11 cellular contexts compared by ENCODE assay signal in genomic region chr11:73158356-73159051, GRCh38. TPM values are rescaled to one million over a fixed set of nuclear protein-coding genes. Genes with fewer than 3 reads are reported as not detected.
DNase-seq lines count a peak whose midpoint lies in the region; ATAC-seq and TF ChIP-seq lines count a peak whose summit lies in the region.
"Had no signal": no experiment of that assay in that cellular context is flagged by ENCODE, and none has a peak within 500 bp of the region (broad histone marks: within the 10 kb centered on the region; RNA-seq: fewer than 3 reads in every experiment).

No MANE protein-coding gene starts in this region.

- no peaks in the 10 kb centered on the region for H3K27me3 ChIP-seq in adipocyte (replicated peaks; ENCODE audit: control insufficient read depth, insufficient read depth, low read length)

- peaks cover 78% of the 10 kb centered on the region for H3K4me1 Mint-ChIP-seq in HFFc6 (ENCODE audit: low read depth)
- peaks cover 19% of the 10 kb centered on the region for H3K4me1 Mint-ChIP-seq in stimulated activated effector memory CD8-positive, alpha-beta T cell treated with anti-CD3 and anti-CD28 coated beads, Interleukin-12 subunit alpha, Interleukin-12 subunit beta, amount 100 ng/mL, for 72 hours

- H3K4me3 Mint-ChIP-seq in HFFc6: peak overlapping the region; percentile 79
- no peak overlapping the region for H3K4me3 Mint-ChIP-seq in stimulated activated effector memory CD8-positive, alpha-beta T cell treated with anti-CD3 and anti-CD28 coated beads, Interleukin-12 subunit alpha, Interleukin-12 subunit beta, amount 100 ng/mL, for 72 hours

- H3K9me3 Mint-ChIP-seq in HFFc6: no peaks in the 10 kb centered on the region
- no peaks in the 10 kb centered on the region for H3K9me3 Mint-ChIP-seq in stimulated activated effector memory CD8-positive, alpha-beta T cell treated with anti-CD3 and anti-CD28 coated beads, Interleukin-12 subunit alpha, Interleukin-12 subunit beta, amount 100 ng/mL, for 72 hours

- no peak overlapping the region for H3K4me3 ChIP-seq in adipocyte (ENCODE audit: low read length)

- no peak overlapping the region for H3K9ac ChIP-seq in adipocyte (ENCODE audit: low read length)

- H3K27ac Mint-ChIP-seq in HFFc6: peak overlapping the region; percentile 98
- H3K27ac Mint-ChIP-seq in stimulated activated effector memory CD8-positive, alpha-beta T cell treated with anti-CD3 and anti-CD28 coated beads, Interleukin-12 subunit alpha, Interleukin-12 subunit beta, amount 100 ng/mL, for 72 hours: peak overlapping the region; percentile 20

- peaks cover 23% of the 10 kb centered on the region for H3K4me1 ChIP-seq in adipocyte (ENCODE audit: control insufficient read depth, insufficient read depth, low read length)

- H3K36me3 Mint-ChIP-seq in HFFc6 (ENCODE audit: low read depth): 0 out of 2 replicates have a peak, but pooled peaks cover 7% of the 10 kb centered on the region
- no peaks in the 10 kb centered on the region for H3K36me3 Mint-ChIP-seq in stimulated activated effector memory CD8-positive, alpha-beta T cell treated with anti-CD3 and anti-CD28 coated beads, Interleukin-12 subunit alpha, Interleukin-12 subunit beta, amount 100 ng/mL, for 72 hours

- no peak for TF ChIP-seq CTCF in HFFc6 (IDR thresholded peaks at IDR 0.05)

- DNase-seq in HFFc6 (peak; percentile 61), adipocyte (ENCODE audit: low read depth) (peak; percentile 73), iris pigment epithelial cell (ENCODE audit: low read depth) (peak; percentile 82), NCI-H2171 treated with DMSO at 0.1 percent for 48 hours (lab: John Stamatoyannopoulos, UW) (no peak), amygdala (lab: John Stamatoyannopoulos, UW) (no peak), NCI-H69 (lab: John Stamatoyannopoulos, UW) (no peak)
- DNase-seq in stimulated activated effector memory CD8-positive, alpha-beta T cell treated with anti-CD3 and anti-CD28 coated beads, Interleukin-12 subunit alpha, Interleukin-12 subunit beta, amount 100 ng/mL, for 72 hours (ENCODE audit: low spot score in 2 of 2): no peak
- DNase-seq: effector CD8-positive, alpha-beta T cell; kidney; T-helper 9 cell had no signal

- H3K9me3 ChIP-seq in adipocyte (ENCODE audit: control insufficient read depth, low read length): peaks cover 2% of the 10 kb centered on the region

- no peaks in the 10 kb centered on the region for H3K36me3 ChIP-seq in adipocyte (ENCODE audit: control insufficient read depth, insufficient read depth, low read length, severe bottlenecking)

- no peak for ATAC-seq in stimulated activated effector memory CD8-positive, alpha-beta T cell treated with anti-CD3 and anti-CD28 coated beads, Interleukin-12 subunit alpha, Interleukin-12 subunit beta, amount 100 ng/mL, for 72 hours
- no peak for ATAC-seq in GM18520 (IDR thresholded peaks at IDR 0.05; ENCODE audit: unreplicated experiment)

- H3K27me3 Mint-ChIP-seq in HFFc6 (ENCODE audit: insufficient read depth): peaks cover 1% of the 10 kb centered on the region; the same call in 1 of the 2 replicates

RNA-seq across cellular contexts. Expression of gene FCHSD2, which starts 16.4 kb away (rescaled TPM):
- 10 to 100 TPM; 58.9 to 68.2 (median 65.0) TPM for total RNA-seq in HFFc6 (2021; fragmentation: NEBNext Ultra II Directional; extraction: Animal tissue kit (Norgen Biotek cat#: 25700))

RNA-seq across cellular contexts. Expression of gene P2RY2, which starts 59.6 kb away (rescaled TPM):
- total RNA-seq in HFFc6 (2021; fragmentation: NEBNext Ultra II Directional; extraction: Animal tissue kit (Norgen Biotek cat#: 25700)): under 1 TPM in 5 of 6 experiments, not detected in 1; 0.08 to 0.20 (median 0.16) TPM

Comparison
In these comparisons a context has a peak if more than half of its experiments do, and no peak if none do; other contexts are left out.
1. DNase-seq: peak in HFFc6 (single experiment), adipocyte (single experiment) and iris pigment epithelial cell (single experiment); none in stimulated activated effector memory CD8-positive, alpha-beta T cell treated with anti-CD3 and anti-CD28 coated beads, Interleukin-12 subunit alpha, Interleukin-12 subunit beta, amount 100 ng/mL, for 72 hours (0 of 2), NCI-H2171 treated with DMSO at 0.1 percent for 48 hours (single experiment), amygdala (0 of 56) and NCI-H69 (single experiment).